20 cellular contexts compared by ENCODE assay signal in genomic region chr1:178243119-178243518, GRCh38.
"Had no signal": no experiment of that assay in that cellular context is flagged by ENCODE, and none has a peak within 500 bp of the region (broad histone marks: within the 10 kb centered on the region; RNA-seq: fewer than 3 reads in every experiment).

No MANE protein-coding gene starts in this region.

- H3K27ac Mint-ChIP-seq: activated naive CD8-positive, alpha-beta T cell treated with anti-CD3 and anti-CD28 coated beads for 36 hours; activated T-helper 1 cell treated with anti-CD3 and anti-CD28 coated beads, Interleukin-12 subunit alpha, Interleukin-12 subunit beta, Interleukin-2, Interleukin-4 antibody, amounts not matched to agents 30 ng/mL and 10 ng/mL and 1 ng/mL, durations not matched to agents 14 hours and 24 hours and 36 hours; effector memory CD8-positive, alpha-beta T cell; mesothelial cell of epicardium; natural killer cell treated with Interleukin-12 subunit alpha and Interleukin-12 subunit beta and Interleukin-15 and Interleukin-18, amount 100 ng/mL, for 72 hours; T-helper 1 cell treated with Interleukin-12 subunit alpha and Interleukin-12 subunit beta and Interleukin-4 antibody, amounts not matched to agents 30 μg/mL and 1 μg/mL, for 36 hours had no signal

- H3K27ac ChIP-seq: cardiac muscle cell, hepatocyte, lower lobe of right lung, neutrophil, pancreas, testis, upper lobe of left lung had no signal

- H3K27me3 ChIP-seq: cardiac muscle cell, hepatocyte, neutrophil, pancreas, testis, upper lobe of left lung had no signal

- H3K9me3 Mint-ChIP-seq: activated T-helper 1 cell treated with anti-CD3 and anti-CD28 coated beads, Interleukin-12 subunit alpha, Interleukin-12 subunit beta, Interleukin-2, Interleukin-4 antibody, amounts not matched to agents 30 ng/mL and 10 ng/mL and 1 ng/mL, durations not matched to agents 14 hours and 24 hours and 36 hours; T-helper 1 cell treated with Interleukin-12 subunit alpha and Interleukin-12 subunit beta and Interleukin-4 antibody, amounts not matched to agents 30 μg/mL and 1 μg/mL, for 36 hours had no signal

- H3K4me1 Mint-ChIP-seq: activated naive CD8-positive, alpha-beta T cell treated with anti-CD3 and anti-CD28 coated beads for 36 hours had no signal

- DNase-seq: activated CD4-positive, alpha-beta T cell treated with anti-CD3 and anti-CD28 coated beads, Interleukin-2, amount 50 U/mL, for 1 hour; activated CD4-positive, CD25-positive, alpha-beta regulatory T cell treated with anti-CD3 and anti-CD28 coated beads, Interleukin-2, amount 50 U/mL, for 72 hours; activated naive CD4-positive, alpha-beta T cell; activated naive CD8-positive, alpha-beta T cell treated with anti-CD3 and anti-CD28 coated beads for 36 hours; amniotic stem cell; effector memory CD8-positive, alpha-beta T cell; lower lobe of right lung; pancreas; stimulated activated CD4-positive, alpha-beta T cell treated with anti-CD3 and anti-CD28 coated beads, Interleukin-4, amount 100 ng/mL, for 1 hour; testis; upper lobe of left lung had no signal

- H3K36me3 Mint-ChIP-seq: activated naive CD8-positive, alpha-beta T cell treated with anti-CD3 and anti-CD28 coated beads for 36 hours had no signal

- H3K4me3 ChIP-seq: cardiac muscle cell, hepatocyte, lower lobe of right lung, pancreas, smooth muscle cell, testis, upper lobe of left lung had no signal

- ATAC-seq: effector memory CD8-positive, alpha-beta T cell; lower lobe of right lung; natural killer cell treated with Interleukin-12 subunit alpha and Interleukin-12 subunit beta and Interleukin-15 and Interleukin-18, amount 100 ng/mL, for 72 hours; pancreas; sciatic nerve had no signal

- H3K9me3 ChIP-seq: neutrophil, pancreas, testis had no signal

- H3K27me3 Mint-ChIP-seq: activated naive CD8-positive, alpha-beta T cell treated with anti-CD3 and anti-CD28 coated beads for 36 hours; effector memory CD8-positive, alpha-beta T cell; natural killer cell treated with Interleukin-12 subunit alpha and Interleukin-12 subunit beta and Interleukin-15 and Interleukin-18, amount 100 ng/mL, for 72 hours had no signal

- H3K4me1 ChIP-seq: pancreas, testis had no signal

- H3K4me3 Mint-ChIP-seq: activated naive CD8-positive, alpha-beta T cell treated with anti-CD3 and anti-CD28 coated beads for 36 hours; activated T-helper 1 cell treated with anti-CD3 and anti-CD28 coated beads, Interleukin-12 subunit alpha, Interleukin-12 subunit beta, Interleukin-2, Interleukin-4 antibody, amounts not matched to agents 30 ng/mL and 10 ng/mL and 1 ng/mL, durations not matched to agents 14 hours and 24 hours and 36 hours; effector memory CD8-positive, alpha-beta T cell; mesothelial cell of epicardium; natural killer cell treated with Interleukin-12 subunit alpha and Interleukin-12 subunit beta and Interleukin-15 and Interleukin-18, amount 100 ng/mL, for 72 hours; T-helper 1 cell treated with Interleukin-12 subunit alpha and Interleukin-12 subunit beta and Interleukin-4 antibody, amounts not matched to agents 30 μg/mL and 1 μg/mL, for 36 hours had no signal

- H3K36me3 ChIP-seq: cardiac muscle cell, lower lobe of right lung, neutrophil, pancreas, upper lobe of left lung had no signal
